9 cellular contexts compared by ENCODE assay signal in genomic region chr19:28283592-28283991, GRCh38.
"Had no signal": no experiment of that assay in that cellular context is flagged by ENCODE, and none has a peak within 500 bp of the region (broad histone marks: within the 10 kb centered on the region; RNA-seq: fewer than 3 reads in every experiment).

No MANE protein-coding gene starts in this region.

- H3K36me3 Mint-ChIP-seq: IgD-negative memory B cell had no signal

- FAIRE-seq: HepG2, HTR-8/SVneo, K562 had no signal

- H3K27ac ChIP-seq: HL-60, KMS-11 had no signal

- DNase-seq: IMR-90, KBM-7, KG1 had no signal

- H3K27me3 Mint-ChIP-seq: IgD-negative memory B cell had no signal

- H3K27ac Mint-ChIP-seq: IgD-negative memory B cell had no signal

- H3K4me1 Mint-ChIP-seq: IgD-negative memory B cell had no signal

- H3K4me3 ChIP-seq: K562 had no signal
